27 cellular contexts compared by ENCODE assay signal in genomic region chr14:91904956-91905645, GRCh38.
"Had no signal": no experiment of that assay in that cellular context is flagged by ENCODE, and none has a peak within 500 bp of the region (broad histone marks: within the 10 kb centered on the region; RNA-seq: fewer than 3 reads in every experiment).

No MANE protein-coding gene starts in this region.

- H3K36me3 ChIP-seq: brain microvascular endothelial cell, cardiac muscle cell, MG63, SJSA1 had no signal

- H3K27me3 ChIP-seq: brain microvascular endothelial cell, cardiac muscle cell, MG63, SJSA1 had no signal

- H3K27ac ChIP-seq: brain microvascular endothelial cell, cardiac muscle cell, SJSA1 had no signal

- DNase-seq: activated CD4-positive, alpha-beta T cell treated with anti-CD3 and anti-CD28 coated beads for 48 hours; activated CD4-positive, alpha-beta T cell treated with anti-CD3 and anti-CD28 coated beads, Interleukin-2, amount 50 U/mL, for 4 hours; activated CD4-positive, CD25-positive, alpha-beta regulatory T cell treated with anti-CD3 and anti-CD28 coated beads, Interleukin-2, amount 50 U/mL, for 72 hours; activated CD8-positive, alpha-beta memory T cell treated with anti-CD3 and anti-CD28 coated beads, Interleukin-2, amount 10 ng/mL, durations not matched to agents 7 days and 5 days; activated effector memory CD4-positive, alpha-beta T cell treated with Interleukin-2 at 50 U/mL for 16 hours; activated naive CD4-positive, alpha-beta T cell; activated T-cell treated with anti-CD3 and anti-CD28 coated beads, Interleukin-2, amount 50 U/mL, for 24 hours; brain microvascular endothelial cell; MG63; MV-4-11; NCI-H1092 treated with DMSO at 0.1 percent for 48 hours; NCI-H1417 treated with DMSO at 0.1 percent for 48 hours; NCI-H1694 treated with DMSO at 0.1 percent for 48 hours; NCI-H2029 treated with DMSO at 0.1 percent for 48 hours; NCI-H345; NCI-H510A; NCI-H526 treated with DMSO at 0.1 percent for 48 hours; NCI-H82; OCI-M1; SHP77; T-helper 9 cell had no signal

- H3K9me3 ChIP-seq: MG63, SJSA1 had no signal

- ATAC-seq: activated CD8-positive, alpha-beta memory T cell treated with anti-CD3 and anti-CD28 coated beads, Interleukin-2, amount 10 ng/mL, durations not matched to agents 7 days and 5 days; Panc1; SK-N-SH treated with all-trans-retinoic acid at 6 μM for 48 hours; WTC11 had no signal

- H3K4me3 ChIP-seq: cardiac muscle cell, MG63, SJSA1 had no signal

- H3K4me1 ChIP-seq: SJSA1 had no signal

- FAIRE-seq: astrocyte had no signal
